Comparison of ENCODE assay signal across 1 cellular context in the genomic region with DNA sequence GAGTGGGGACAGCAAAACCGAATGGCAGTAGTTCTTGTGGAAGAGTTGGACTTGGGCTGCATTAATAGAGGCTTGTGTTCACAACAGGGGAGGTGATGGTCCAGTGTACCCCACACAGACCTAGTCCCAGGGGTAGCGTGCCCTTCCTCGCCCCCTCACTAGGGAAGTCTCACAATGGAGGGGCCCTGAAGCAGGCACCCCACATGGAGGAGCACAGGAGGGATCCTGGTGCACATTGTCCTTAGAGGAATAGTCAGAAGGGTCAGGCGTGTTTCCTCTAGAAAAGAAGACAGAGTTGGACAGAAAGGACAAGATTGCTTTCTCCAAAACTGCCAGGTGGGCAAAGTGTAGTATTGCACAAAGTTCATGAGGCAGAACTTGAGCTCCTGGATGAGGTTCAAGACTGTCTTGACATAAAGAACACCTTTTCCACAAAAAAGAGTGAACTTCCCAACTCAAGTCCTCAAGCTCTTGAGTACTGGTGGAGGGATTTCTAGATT.
TF ChIP-seq lines count a peak whose summit lies in the region.

No MANE protein-coding gene starts in this region.

TF ChIP-seq in endothelial cell of umbilical vein, 7 proteins besides CTCF, POLR2A, EP300 and RAD21:
- TF ChIP-seq GATA2 (IDR thresholded peaks at IDR 0.05; ENCODE audit: insufficient read depth, insufficient read length, low read depth, low read length) (no peak), JUN (IDR thresholded peaks at IDR 0.05; ENCODE audit: borderline replicate concordance, insufficient read depth, insufficient read length, low read depth) (no peak), POLR2AphosphoS5 (IDR thresholded peaks at IDR 0.05; ENCODE audit: insufficient read depth, low read depth, low read length) (no peak), MYC (IDR thresholded peaks at IDR 0.05; ENCODE audit: low read depth, low read length) (no peak), EZH2 (IDR thresholded peaks at IDR 0.05; ENCODE audit: borderline replicate concordance, low read depth, low read length, severe bottlenecking) (no peak), FOS (IDR thresholded peaks at IDR 0.05; ENCODE audit: borderline replicate concordance, insufficient read depth, low read length) (no peak)
- TF ChIP-seq, protein P1, sequence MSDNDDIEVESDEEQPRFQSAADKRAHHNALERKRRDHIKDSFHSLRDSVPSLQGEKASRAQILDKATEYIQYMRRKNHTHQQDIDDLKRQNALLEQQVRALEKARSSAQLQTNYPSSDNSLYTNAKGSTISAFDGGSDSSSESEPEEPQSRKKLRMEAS (IDR thresholded peaks at IDR 0.05; ENCODE audit: insufficient read depth, insufficient read length), result no peak
